ENCODE assay signal across 21 cellular contexts in genomic region chr15:65072617-65073016, GRCh38. TPM values are rescaled to one million over a fixed set of nuclear protein-coding genes. Genes with fewer than 3 reads are reported as not detected.
"Had no signal": no experiment of that assay in that cellular context is flagged by ENCODE, and none has a peak within 500 bp of the region (broad histone marks: within the 10 kb centered on the region; RNA-seq: fewer than 3 reads in every experiment).

No MANE protein-coding gene starts in this region.

- H3K4me3 Mint-ChIP-seq: activated CD4-positive, alpha-beta T cell treated with anti-CD3 and anti-CD28 coated beads, Interleukin-2, amount 10 ng/mL, durations not matched to agents 24 days and 14 days; activated CD8-positive, alpha-beta T cell treated with anti-CD3 and anti-CD28 coated beads, Interleukin-2, amount 10 ng/mL, durations not matched to agents 7 days and 5 days; activated naive CD8-positive, alpha-beta T cell treated with anti-CD3 and anti-CD28 coated beads for 36 hours; dendritic cell treated with granulocyte-macrophage colony-stimulating factor and Interleukin-4, amounts not matched to agents 40 ng/mL and 50 ng/mL, for 4 days; natural killer cell treated with Interleukin-12 subunit alpha and Interleukin-12 subunit beta and Interleukin-15 and Interleukin-18, amount 100 ng/mL, for 72 hours; stimulated activated effector memory CD8-positive, alpha-beta T cell treated with anti-CD3 and anti-CD28 coated beads, Interleukin-12 subunit alpha, Interleukin-12 subunit beta, amount 100 ng/mL, for 72 hours; T-helper 2 cell treated with Interferon-gamma antibody and Interleukin-4, amounts not matched to agents 5 μg/mL and 100 μg/mL, for 36 hours had no signal

- H3K27ac ChIP-seq: brain microvascular endothelial cell had no signal

- ATAC-seq: activated CD8-positive, alpha-beta T cell treated with anti-CD3 and anti-CD28 coated beads, Interleukin-2, amount 10 ng/mL, durations not matched to agents 7 days and 5 days; left lung; natural killer cell treated with Interleukin-12 subunit alpha and Interleukin-12 subunit beta and Interleukin-15 and Interleukin-18, amount 100 ng/mL, for 72 hours; stimulated activated effector memory CD8-positive, alpha-beta T cell treated with anti-CD3 and anti-CD28 coated beads, Interleukin-12 subunit alpha, Interleukin-12 subunit beta, amount 100 ng/mL, for 72 hours had no signal

- H3K9me3 Mint-ChIP-seq: activated CD4-positive, alpha-beta T cell treated with anti-CD3 and anti-CD28 coated beads, Interleukin-2, amount 10 ng/mL, durations not matched to agents 24 days and 14 days; activated naive CD8-positive, alpha-beta T cell treated with anti-CD3 and anti-CD28 coated beads for 36 hours; dendritic cell treated with granulocyte-macrophage colony-stimulating factor and Interleukin-4, amounts not matched to agents 40 ng/mL and 50 ng/mL, for 4 days; natural killer cell treated with Interleukin-12 subunit alpha and Interleukin-12 subunit beta and Interleukin-15 and Interleukin-18, amount 100 ng/mL, for 72 hours; stimulated activated effector memory CD8-positive, alpha-beta T cell treated with anti-CD3 and anti-CD28 coated beads, Interleukin-12 subunit alpha, Interleukin-12 subunit beta, amount 100 ng/mL, for 72 hours; T-helper 2 cell treated with Interferon-gamma antibody and Interleukin-4, amounts not matched to agents 5 μg/mL and 100 μg/mL, for 36 hours had no signal

- H3K27ac Mint-ChIP-seq: activated CD4-positive, alpha-beta T cell treated with anti-CD3 and anti-CD28 coated beads, Interleukin-2, amount 10 ng/mL, durations not matched to agents 24 days and 14 days; activated CD8-positive, alpha-beta T cell treated with anti-CD3 and anti-CD28 coated beads, Interleukin-2, amount 10 ng/mL, durations not matched to agents 7 days and 5 days; activated naive CD8-positive, alpha-beta T cell treated with anti-CD3 and anti-CD28 coated beads for 36 hours; dendritic cell treated with granulocyte-macrophage colony-stimulating factor and Interleukin-4, amounts not matched to agents 40 ng/mL and 50 ng/mL, for 4 days; natural killer cell treated with Interleukin-12 subunit alpha and Interleukin-12 subunit beta and Interleukin-15 and Interleukin-18, amount 100 ng/mL, for 72 hours; progenitor cell of endocrine pancreas; stimulated activated effector memory CD8-positive, alpha-beta T cell treated with anti-CD3 and anti-CD28 coated beads, Interleukin-12 subunit alpha, Interleukin-12 subunit beta, amount 100 ng/mL, for 72 hours; T-helper 2 cell treated with Interferon-gamma antibody and Interleukin-4, amounts not matched to agents 5 μg/mL and 100 μg/mL, for 36 hours had no signal

- H3K36me3 ChIP-seq: brain microvascular endothelial cell, left lung, tibial nerve had no signal

- H3K4me3 ChIP-seq: left lung, tibial nerve had no signal

- H3K36me3 Mint-ChIP-seq: activated naive CD8-positive, alpha-beta T cell treated with anti-CD3 and anti-CD28 coated beads for 36 hours; natural killer cell treated with Interleukin-12 subunit alpha and Interleukin-12 subunit beta and Interleukin-15 and Interleukin-18, amount 100 ng/mL, for 72 hours; stimulated activated effector memory CD8-positive, alpha-beta T cell treated with anti-CD3 and anti-CD28 coated beads, Interleukin-12 subunit alpha, Interleukin-12 subunit beta, amount 100 ng/mL, for 72 hours had no signal

- H3K9me3 ChIP-seq: left lung, tibial nerve had no signal

- DNase-seq: activated CD4-positive, alpha-beta T cell treated with anti-CD3 and anti-CD28 coated beads, Interleukin-2, amount 10 ng/mL, durations not matched to agents 24 days and 14 days; activated CD4-positive, CD25-positive, alpha-beta regulatory T cell; activated CD8-positive, alpha-beta memory T cell treated with anti-CD3 and anti-CD28 coated beads, Interleukin-2, amount 50 U/mL, for 4 hours; activated CD8-positive, alpha-beta T cell treated with anti-CD3 and anti-CD28 coated beads, Interleukin-2, amount 10 ng/mL, durations not matched to agents 7 days and 5 days; activated gamma-delta T cell; activated naive CD8-positive, alpha-beta T cell treated with anti-CD3 and anti-CD28 coated beads for 36 hours; activated T-cell treated with anti-CD3 and anti-CD28 coated beads, Interleukin-2, amount 50 U/mL, for 48 hours; brain microvascular endothelial cell; effector memory CD4-positive, alpha-beta T cell; left lung; mesendoderm; nucleus accumbens; stimulated activated CD4-positive, alpha-beta T cell treated with anti-CD3 and anti-CD28 coated beads, Interleukin-12 subunit alpha, Interleukin-12 subunit beta, amount 100 ng/mL, for 4 hours had no signal

RNA-seq across cellular contexts. Expression of gene KBTBD13, which starts 3.9 kb away (rescaled TPM):
- total RNA-seq: activated CD4-positive, alpha-beta T cell treated with anti-CD3 and anti-CD28 coated beads, Interleukin-2, amount 10 ng/mL, durations not matched to agents 24 days and 14 days; activated CD8-positive, alpha-beta T cell treated with anti-CD3 and anti-CD28 coated beads, Interleukin-2, amount 10 ng/mL, durations not matched to agents 7 days and 5 days; activated naive CD8-positive, alpha-beta T cell treated with anti-CD3 and anti-CD28 coated beads for 36 hours; frontal cortex; natural killer cell treated with Interleukin-12 subunit alpha and Interleukin-12 subunit beta and Interleukin-15 and Interleukin-18, amount 100 ng/mL, for 72 hours; progenitor cell of endocrine pancreas; tibial nerve had no signal
- polyA plus RNA-seq: keratinocyte had no signal

RNA-seq across cellular contexts. Expression of gene RASL12, which starts 4.8 kb away (rescaled TPM):
- total RNA-seq: activated CD4-positive, alpha-beta T cell treated with anti-CD3 and anti-CD28 coated beads, Interleukin-2, amount 10 ng/mL, durations not matched to agents 24 days and 14 days; activated CD8-positive, alpha-beta T cell treated with anti-CD3 and anti-CD28 coated beads, Interleukin-2, amount 10 ng/mL, durations not matched to agents 7 days and 5 days; activated naive CD8-positive, alpha-beta T cell treated with anti-CD3 and anti-CD28 coated beads for 36 hours; natural killer cell treated with Interleukin-12 subunit alpha and Interleukin-12 subunit beta and Interleukin-15 and Interleukin-18, amount 100 ng/mL, for 72 hours had no signal
- polyA plus RNA-seq: keratinocyte had no signal

RNA-seq across cellular contexts. Expression of gene SLC51B, which starts 27.4 kb away (rescaled TPM):
- total RNA-seq: activated CD4-positive, alpha-beta T cell treated with anti-CD3 and anti-CD28 coated beads, Interleukin-2, amount 10 ng/mL, durations not matched to agents 24 days and 14 days; activated CD8-positive, alpha-beta T cell treated with anti-CD3 and anti-CD28 coated beads, Interleukin-2, amount 10 ng/mL, durations not matched to agents 7 days and 5 days; activated naive CD8-positive, alpha-beta T cell treated with anti-CD3 and anti-CD28 coated beads for 36 hours; frontal cortex; natural killer cell treated with Interleukin-12 subunit alpha and Interleukin-12 subunit beta and Interleukin-15 and Interleukin-18, amount 100 ng/mL, for 72 hours; progenitor cell of endocrine pancreas had no signal
- polyA plus RNA-seq: keratinocyte had no signal
